ENCODE assay signal across 12 cellular contexts in the genomic region with DNA sequence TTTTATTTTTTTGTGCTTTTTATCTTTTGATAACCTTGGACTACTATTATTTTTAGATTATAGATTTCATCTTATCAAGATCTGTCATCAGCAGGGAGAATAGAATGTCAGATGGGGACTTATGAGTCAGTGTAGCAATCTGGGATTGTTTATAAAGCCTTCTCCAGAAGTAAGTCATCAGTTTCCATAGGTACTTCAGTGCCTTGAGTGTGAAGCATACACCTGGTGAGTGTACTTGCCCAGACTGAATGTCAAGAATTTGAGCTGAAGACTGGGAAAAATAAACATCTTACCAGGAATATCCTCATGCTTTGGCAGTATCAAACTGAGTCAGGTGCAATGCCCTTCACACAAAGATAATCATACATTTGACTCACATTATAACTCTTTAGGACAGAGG. TPM values are rescaled to one million over a fixed set of nuclear protein-coding genes. Genes with fewer than 3 reads are reported as not detected.
A peak's percentile ranks its signal among the peaks of the same experiment; 100 is the strongest.
DNase-seq lines count a peak whose midpoint lies in the region; ATAC-seq, FAIRE-seq and TF ChIP-seq lines count a peak whose summit lies in the region.
"Had no signal": no experiment of that assay in that cellular context is flagged by ENCODE, and none has a peak within 500 bp of the region (broad histone marks: within the 10 kb centered on the region; RNA-seq: fewer than 3 reads in every experiment).

No MANE protein-coding gene starts in this region.

- no peaks in the 10 kb centered on the region for H3K9me1 ChIP-seq in keratinocyte (ENCODE audit: control insufficient read depth, extremely low read depth, insufficient read depth, low read length)

- H3K27me3 Mint-ChIP-seq in T-helper 17 cell: no peaks in the 10 kb centered on the region
- H3K27me3 Mint-ChIP-seq: IgD-negative memory B cell had no signal

- no peaks in the 10 kb centered on the region for H4K20me1 ChIP-seq in keratinocyte (ENCODE audit: control insufficient read depth, extremely low read depth, insufficient read depth, low read length)

- peaks cover 37% of the 10 kb centered on the region for H3K4me1 Mint-ChIP-seq in T-helper 17 cell

- peaks cover 60% of the 10 kb centered on the region for H3K4me1 ChIP-seq in A549
- H3K4me1 ChIP-seq in keratinocyte (ENCODE audit: control insufficient read depth, extremely low read depth, insufficient read depth, low read length): peaks cover 14% of the 10 kb centered on the region

- peak overlapping the region; percentile 77 for H3K27ac Mint-ChIP-seq in T-helper 17 cell

- dilution Hi-C loops in keratinocyte (cut with MboI; ENCODE audit: extremely low pct_ligation_motif_present, low sequenced_read_pairs): no loop called here

- H3K9me3 ChIP-seq in A549 (no peaks in the 10 kb centered on the region), T-helper 17 cell (ENCODE audit: control insufficient read depth, low read length, poor library complexity, severe bottlenecking) (no peaks in the 10 kb centered on the region), keratinocyte (ENCODE audit: control insufficient read depth, low read depth, low read length) (no peaks in the 10 kb centered on the region)

- CTCF ChIA-PET in A549 (lab: Yijun Ruan, JAX): interaction anchor here (1.1 to 1.7 kb wide), 4 partner anchors 62 to 688 kb away, joined by 3 to 5 read pairs (median 4); partner anchors contain the start of gene SGCE

- intact Hi-C loops in posterior vena cava (cut with DNase I): no loop called here

- no peak overlapping the region for H2AFZ ChIP-seq in keratinocyte (ENCODE audit: control insufficient read depth, low read length)

- no peaks in the 10 kb centered on the region for H3K79me2 ChIP-seq in keratinocyte (ENCODE audit: control insufficient read depth, insufficient read depth, low read length)

- H3K4me3 ChIP-seq in A549: no peak overlapping the region
- H3K4me3 ChIP-seq in keratinocyte (ENCODE audit: control insufficient read depth in 2 of 3, extremely low read depth in 1 of 3, insufficient read depth in 2 of 3, low read depth in 1 of 3, low read length in 3 of 3): no peak overlapping the region

- TF ChIP-seq POLR2A in A549 (IDR thresholded peaks at IDR 0.05; ENCODE audit: low read length): no peak

- POLR2A ChIA-PET in A549 (lab: Yijun Ruan, JAX): no interaction called here

- DNase-seq in A549 (ENCODE audit: low read depth in 1 of 2, low spot score in 1 of 2) (peak in 1 of 2 experiments; percentile 8), GM19239 (ENCODE audit: insufficient read length, low spot score) (no peak), T-helper 17 cell (no peak), keratinocyte (ENCODE audit: low read depth, low spot score) (peak; percentile 11), posterior vena cava (ENCODE audit: low spot score) (no peak), Ammon's horn (ENCODE audit: low spot score) (no peak)
- DNase-seq: left ventricle myocardium superior had no signal

- ATAC-seq in A549: no peak
- no peak for ATAC-seq in T-helper 17 cell
- ATAC-seq in GM19395 (IDR thresholded peaks at IDR 0.05; ENCODE audit: unreplicated experiment): no peak
- no peak for ATAC-seq in HG02938 (IDR thresholded peaks at IDR 0.05; ENCODE audit: unreplicated experiment)
- ATAC-seq: left ventricle myocardium superior had no signal

- no peaks in the 10 kb centered on the region for H3K27me3 ChIP-seq in keratinocyte (ENCODE audit: control insufficient read depth, extremely low read depth, insufficient read depth, low read length)

- H3K27ac ChIP-seq in A549 (0 out of 6 replicates have a peak overlapping the region, but pooled peaks of 1 of the 2 experiments have one; percentile 14), keratinocyte (ENCODE audit: control insufficient read depth, insufficient read depth, low read length) (no peak overlapping the region)

- no peaks in the 10 kb centered on the region for H3K36me3 ChIP-seq in keratinocyte (ENCODE audit: control insufficient read depth in 2 of 2, extremely low read depth in 1 of 2, insufficient read depth in 2 of 2, low read length in 2 of 2)

- no peak for TF ChIP-seq CTCF in A549 (IDR thresholded peaks at IDR 0.05)
- TF ChIP-seq CTCF in keratinocyte (optimal IDR thresholded peaks at IDR 0.05 in 1 of 3, IDR thresholded peaks at IDR 0.05 in 1 of 3, conservative IDR thresholded peaks at IDR 0.05 in 1 of 3; ENCODE audit: extremely low read depth in 1 of 3, insufficient read depth in 2 of 3, low read length in 3 of 3): no peak

- H3K4me3 Mint-ChIP-seq in T-helper 17 cell: peak overlapping the region; percentile 21

- H3K9ac ChIP-seq in keratinocyte (ENCODE audit: control insufficient read depth, extremely low read depth, insufficient read depth, low read length): no peak overlapping the region

- TF ChIP-seq EP300 in A549 (IDR thresholded peaks at IDR 0.05): no peak

- FAIRE-seq in A549 (lab: Jason Lieb, UNC) (no peak), GM19239 (lab: Jason Lieb, UNC) (peak; percentile 35), keratinocyte (lab: Jason Lieb, UNC) (no peak)
- FAIRE-seq: G401.6, TTC549 had no signal

- H3K36me3 Mint-ChIP-seq in T-helper 17 cell (ENCODE audit: low read depth): no peaks in the 10 kb centered on the region
- H3K36me3 Mint-ChIP-seq: IgD-negative memory B cell had no signal

- peak overlapping the region; percentile 80 for H3K4me2 ChIP-seq in A549
- no peak overlapping the region for H3K4me2 ChIP-seq in keratinocyte (ENCODE audit: control insufficient read depth, extremely low read depth, insufficient read depth, low read depth, low read length)

- TF ChIP-seq RAD21 in A549 (conservative IDR thresholded peaks at IDR 0.05 in 1 of 2, IDR thresholded peaks at IDR 0.05 in 1 of 2): no peak

TF ChIP-seq in A549, 52 proteins besides CTCF, POLR2A, EP300 and RAD21:
- TF ChIP-seq MYC (IDR thresholded peaks at IDR 0.05; ENCODE audit: borderline replicate concordance, low read length): no peak
- TF ChIP-seq, protein P1, sequence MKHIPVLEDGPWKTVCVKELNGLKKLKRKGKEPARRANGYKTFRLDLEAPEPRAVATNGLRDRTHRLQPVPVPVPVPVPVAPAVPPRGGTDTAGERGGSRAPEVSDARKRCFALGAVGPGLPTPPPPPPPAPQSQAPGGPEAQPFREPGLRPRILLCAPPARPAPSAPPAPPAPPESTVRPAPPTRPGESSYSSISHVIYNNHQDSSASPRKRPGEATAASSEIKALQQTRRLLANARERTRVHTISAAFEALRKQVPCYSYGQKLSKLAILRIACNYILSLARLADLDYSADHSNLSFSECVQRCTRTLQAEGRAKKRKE (CRISPR knock-in tag; IDR thresholded peaks at IDR 0.05; ENCODE audit: low read depth): no peak
- TF ChIP-seq FOXS1 (CRISPR knock-in tag; IDR thresholded peaks at IDR 0.05): no peak
- TF ChIP-seq FOSB (CRISPR knock-in tag; IDR thresholded peaks at IDR 0.05): no peak
- no peak for TF ChIP-seq ZC3H11A (IDR thresholded peaks at IDR 0.05)
- no peak for TF ChIP-seq CBX2 (IDR thresholded peaks at IDR 0.05; ENCODE audit: borderline replicate concordance, low read depth)
- no peak for TF ChIP-seq SMC3 (IDR thresholded peaks at IDR 0.05)
- TF ChIP-seq ELK1 (IDR thresholded peaks at IDR 0.05; ENCODE audit: low read depth, low read length): no peak
- no peak for TF ChIP-seq ZSCAN20 (CRISPR knock-in tag; IDR thresholded peaks at IDR 0.05)
- no peak for TF ChIP-seq HOXB5 (CRISPR knock-in tag; IDR thresholded peaks at IDR 0.05)

RNA-seq across cellular contexts. Expression of gene CASD1, which starts 2.2 kb away (rescaled TPM):
- 26.8 and 35.4 TPM in 2 replicates for polyA plus RNA-seq in A549 (2011; rRNA removed)
- 4.8 and 6.3 TPM in 2 replicates for polyA plus RNA-seq in A549 (2012; cell fraction: cytosol; rRNA removed)
- 4.8 and 9.0 TPM in 2 replicates for polyA plus RNA-seq in A549 (2012; cell fraction: nucleus; rRNA removed)
- polyA plus RNA-seq in A549 (2017; fragmentation: RNase III; extraction: RNeasy Plus Mini Kit Qiagen cat#74134 plus additional on column Dnase treatment): 13.6 to 16.6 TPM (median 16.3 TPM) in 3 replicates
- 9.8 and 14.2 TPM in 2 replicates for polyA minus RNA-seq in A549 (2011; rRNA and poly(A)+ RNA removed)
- total RNA-seq in T-helper 17 cell: 10 to 100 TPM; 18.4 to 22.9 TPM
- polyA plus RNA-seq in keratinocyte: 3.6 to 7.1 TPM (median 3.6 TPM) in 3 replicates
- polyA plus RNA-seq in keratinocyte (2011; ENCODE audit: low read depth): 0.75 TPM
- 2.2 and 3.6 TPM in 2 replicates for polyA plus RNA-seq in keratinocyte (2011; cell fraction: cytosol; rRNA removed)
- polyA plus RNA-seq in keratinocyte (2011; cell fraction: nucleus; rRNA removed): 4.1 and 7.0 TPM in 2 replicates
- 1.1 and 2.6 TPM in 2 replicates for polyA plus RNA-seq in keratinocyte (2012; ENCODE audit: low replicate concordance)
- 1.1 to 3.8 TPM (median 2.6 TPM) in 3 replicates for polyA minus RNA-seq in keratinocyte
- 4.0 TPM for polyA minus RNA-seq in keratinocyte (2011; cell fraction: cytosol; rRNA and poly(A)+ RNA removed)
- 9.9 and 10.8 TPM in 2 replicates for polyA minus RNA-seq in keratinocyte (2011; cell fraction: nucleus; rRNA and poly(A)+ RNA removed)
- 10 to 100 TPM; 17.5 to 20.0 TPM for total RNA-seq in posterior vena cava
